Comparison of ENCODE assay signal across 22 cellular contexts in the genomic region with DNA sequence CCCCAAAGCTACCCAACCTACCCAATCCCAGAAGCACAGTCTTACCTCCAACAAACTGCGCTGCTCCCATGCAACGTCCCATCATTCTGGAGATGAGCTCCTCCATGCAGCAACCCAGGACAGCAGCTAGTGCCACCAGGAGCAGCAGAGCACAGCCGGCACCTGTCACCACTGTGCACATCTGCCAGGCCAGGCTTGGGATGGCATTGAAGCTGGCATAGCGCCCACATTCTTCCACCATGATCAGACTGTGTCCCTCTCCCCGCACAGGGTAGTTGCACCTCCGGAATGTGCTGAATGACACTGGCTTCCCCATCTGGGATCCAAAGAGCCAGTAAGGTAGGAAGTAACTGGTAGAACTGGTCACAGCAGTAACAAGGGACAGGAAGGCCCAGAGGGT. TPM values are rescaled to one million over a fixed set of nuclear protein-coding genes. Genes with fewer than 3 reads are reported as not detected.
A peak's percentile ranks its signal among the peaks of the same experiment; 100 is the strongest.
DNase-seq lines count a peak whose midpoint lies in the region; ATAC-seq and TF ChIP-seq lines count a peak whose summit lies in the region.
"Had no signal": no experiment of that assay in that cellular context is flagged by ENCODE, and none has a peak within 500 bp of the region (broad histone marks: within the 10 kb centered on the region; RNA-seq: fewer than 3 reads in every experiment).

No MANE protein-coding gene starts in this region.

- no peak overlapping the region for H3T11ph ChIP-seq in H9 (ENCODE audit: low read length)

- H3K18ac ChIP-seq in H9 (ENCODE audit: insufficient read length, low read depth, low read length) (no peak overlapping the region), IMR-90 (ENCODE audit: low read depth, low read length) (no peak overlapping the region)

- peaks cover 2% of the 10 kb centered on the region; the same call in 1 of the 2 replicates for H3K27me3 Mint-ChIP-seq in H9 (ENCODE audit: low read depth)
- no peaks in the 10 kb centered on the region for H3K27me3 Mint-ChIP-seq in activated CD8-positive, alpha-beta memory T cell treated with anti-CD3 and anti-CD28 coated beads, Interleukin-2, amount 10 ng/mL, durations not matched to agents 7 days and 5 days
- H3K27me3 Mint-ChIP-seq: CD4-positive, CD25-positive, alpha-beta regulatory T cell had no signal

- TF ChIP-seq CTCF in H9 (conservative IDR thresholded peaks at IDR 0.05) (no peak), IMR-90 (conservative IDR thresholded peaks at IDR 0.05; ENCODE audit: low read depth, low read length) (no peak), psoas muscle (IDR thresholded peaks at IDR 0.05) (no peak)

- H2BK12ac ChIP-seq in H9 (ENCODE audit: insufficient read length, low read depth, low read length), result no peak overlapping the region

- CTCF ChIA-PET in IMR-90 (lab: Yijun Ruan, JAX), result no interaction called here
- CTCF ChIA-PET in activated CD8-positive, alpha-beta memory T cell treated with anti-CD3 and anti-CD28 coated beads, Interleukin-2, amount 10 ng/mL, durations not matched to agents 7 days and 5 days (lab: Charles Lee), result no interaction called here

- H3K79me1 ChIP-seq in H9 (ENCODE audit: insufficient read depth, low read depth, low read length, poor library complexity, severe bottlenecking) (no peaks in the 10 kb centered on the region), IMR-90 (ENCODE audit: low read depth in 1 of 2, low read length in 2 of 2) (no peaks in the 10 kb centered on the region)

- no peak for DNase-seq in H9
- no peak for DNase-seq in IMR-90
- DNase-seq in glomerular visceral epithelial cell (ENCODE audit: extremely low spot score), result peak; percentile 1
- peak; percentile 45 to 62 for DNase-seq in psoas muscle
- DNase-seq in activated CD8-positive, alpha-beta memory T cell treated with anti-CD3 and anti-CD28 coated beads, Interleukin-2, amount 10 ng/mL, durations not matched to agents 7 days and 5 days, result no peak
- DNase-seq: ACHN; BE2C; C1 segment of cervical spinal cord; CD4-positive, CD25-positive, alpha-beta regulatory T cell; CD8-positive, alpha-beta memory T cell; COR-L47; DMS 273 treated with DMSO at 0.1 percent for 48 hours; DMS53; DND-41; EL; GOT3; H7 had no signal

- POLR2A ChIA-PET in IMR-90 (lab: Charles Lee; ENCODE audit: unreplicated experiment), result no interaction called here

- peaks cover 45 to 46% of the 10 kb centered on the region in 2 experiments for H3K4me1 Mint-ChIP-seq in H9
- no peaks in the 10 kb centered on the region for H3K4me1 Mint-ChIP-seq in activated CD8-positive, alpha-beta memory T cell treated with anti-CD3 and anti-CD28 coated beads, Interleukin-2, amount 10 ng/mL, durations not matched to agents 7 days and 5 days

- H2BK20ac ChIP-seq in H9 (ENCODE audit: low read depth, low read length, poor library complexity, severe bottlenecking), result no peak overlapping the region
- no peak overlapping the region for H2BK20ac ChIP-seq in IMR-90 (ENCODE audit: low read depth, low read length)

- TF ChIP-seq RAD21 in IMR-90 (IDR thresholded peaks at IDR 0.05; ENCODE audit: low read length), result no peak

- ATAC-seq in IMR-90 (ENCODE audit: low read depth) (no peak), psoas muscle (peak; percentile 37 to 93 (median 80)), GM21723 (IDR thresholded peaks at IDR 0.05; ENCODE audit: unreplicated experiment) (no peak), GM19397 (IDR thresholded peaks at IDR 0.05; ENCODE audit: unreplicated experiment) (no peak)
- no peak for ATAC-seq in activated CD8-positive, alpha-beta memory T cell treated with anti-CD3 and anti-CD28 coated beads, Interleukin-2, amount 10 ng/mL, durations not matched to agents 7 days and 5 days

- H3K79me2 ChIP-seq in H9 (ENCODE audit: insufficient read depth, low read length), result no peaks in the 10 kb centered on the region; the same call in 1 of the 2 replicates

- H2BK5ac ChIP-seq in H9 (ENCODE audit: insufficient read length, low read length), result no peak overlapping the region
- H2BK5ac ChIP-seq in IMR-90 (ENCODE audit: low read depth, low read length, poor library complexity, severe bottlenecking), result no peak overlapping the region

- no peak overlapping the region for H3K4me3 Mint-ChIP-seq in H9
- H3K4me3 Mint-ChIP-seq in activated CD8-positive, alpha-beta memory T cell treated with anti-CD3 and anti-CD28 coated beads, Interleukin-2, amount 10 ng/mL, durations not matched to agents 7 days and 5 days, result no peak overlapping the region
- H3K4me3 Mint-ChIP-seq: CD4-positive, CD25-positive, alpha-beta regulatory T cell; CD8-positive, alpha-beta memory T cell; IgD-negative memory B cell had no signal

- H4K91ac ChIP-seq in H9 (ENCODE audit: insufficient read length, low read depth, low read length), result no peak overlapping the region
- H4K91ac ChIP-seq in IMR-90 (ENCODE audit: insufficient read depth, low read depth, low read length), result no peak overlapping the region

- H3K4me2 ChIP-seq in H9 (ENCODE audit: insufficient read depth, insufficient read length, low read length) (no peak overlapping the region), IMR-90 (ENCODE audit: low read depth, low read length) (no peak overlapping the region)

- H3K9me3 Mint-ChIP-seq in H9, result no peaks in the 10 kb centered on the region
- no peaks in the 10 kb centered on the region for H3K9me3 Mint-ChIP-seq in activated CD8-positive, alpha-beta memory T cell treated with anti-CD3 and anti-CD28 coated beads, Interleukin-2, amount 10 ng/mL, durations not matched to agents 7 days and 5 days (ENCODE audit: low read depth)
- H3K9me3 Mint-ChIP-seq: CD4-positive, CD25-positive, alpha-beta regulatory T cell; IgD-negative memory B cell had no signal

- BruUV-seq in IMR-90 (replicated peaks; lab: Mats Ljungman, UMichigan), result no TSS peak

- H4K8ac ChIP-seq in H9 (replicated peaks; ENCODE audit: insufficient read length, low read depth, low read length) (no peak overlapping the region), IMR-90 (ENCODE audit: low read depth in 2 of 2, low read length in 2 of 2) (no peak overlapping the region)

- in situ Hi-C loops in IMR-90 (cut with MboI; ENCODE audit: low sequenced_read_pairs), result no loop called here

- intact Hi-C loops in IMR-90 (cut with micrococcal nuclease), result no loop called here
- intact Hi-C loops in psoas muscle (cut with DNase I), result no loop called here

- H2AK9ac ChIP-seq in IMR-90 (replicated peaks; ENCODE audit: low read depth, low read length, poor library complexity), result no peak overlapping the region

- H3K9ac ChIP-seq in H9 (ENCODE audit: extremely low read depth, insufficient read length, low read length), result no peak overlapping the region
- H3K9ac ChIP-seq in IMR-90 (ENCODE audit: low read depth, low read length), result no peak overlapping the region

- peaks cover 2% of the 10 kb centered on the region for H3K23me2 ChIP-seq in H9 (ENCODE audit: insufficient read length, low read depth, low read length, poor library complexity, severe bottlenecking)

- H3K4ac ChIP-seq in H9 (ENCODE audit: low read depth, low read length) (no peak overlapping the region), IMR-90 (ENCODE audit: low read depth, low read length) (no peak overlapping the region)

- no peaks in the 10 kb centered on the region for H3K9me1 ChIP-seq in IMR-90 (ENCODE audit: insufficient read depth, low read length)

- no peak overlapping the region for H3K56ac ChIP-seq in H9 (ENCODE audit: insufficient read length, low read depth, low read length)
- no peak overlapping the region for H3K56ac ChIP-seq in IMR-90 (ENCODE audit: extremely low read depth, insufficient read depth, low read length)

- H3K27me3 ChIP-seq in H9 (ENCODE audit: insufficient read depth, low read length), result no peaks in the 10 kb centered on the region
- peaks cover 6% of the 10 kb centered on the region for H3K27me3 ChIP-seq in IMR-90 (ENCODE audit: control insufficient read depth, insufficient read depth, low read length)
- H3K27me3 ChIP-seq in psoas muscle (ENCODE audit: insufficient read depth in 3 of 3, low read length in 2 of 3), result peaks cover 0 to 10% (median 0%) of the 10 kb centered on the region in 3 donors
- H3K27me3 ChIP-seq: BE2C had no signal

- H3K36me3 Mint-ChIP-seq in H9 (ENCODE audit: insufficient read depth in 1 of 3, low read depth in 3 of 3), result peaks cover 0 to 3% (median 0%) of the 10 kb centered on the region in 3 experiments; a peak in 1 of 7 replicates
- H3K36me3 Mint-ChIP-seq in activated CD8-positive, alpha-beta memory T cell treated with anti-CD3 and anti-CD28 coated beads, Interleukin-2, amount 10 ng/mL, durations not matched to agents 7 days and 5 days, result no peaks in the 10 kb centered on the region
- H3K36me3 Mint-ChIP-seq: CD4-positive, CD25-positive, alpha-beta regulatory T cell; CD8-positive, alpha-beta memory T cell; IgD-negative memory B cell had no signal

- H4K5ac ChIP-seq in H9 (ENCODE audit: insufficient read length, low read depth, low read length) (no peak overlapping the region), IMR-90 (ENCODE audit: low read depth, low read length) (no peak overlapping the region)

- H2BK15ac ChIP-seq in H9 (ENCODE audit: low read depth, low read length) (peak overlapping the region; percentile 65; the same call in 1 of the 2 replicates), IMR-90 (ENCODE audit: low read depth, low read length) (no peak overlapping the region)

- H3K14ac ChIP-seq in H9 (ENCODE audit: insufficient read depth, low read length) (peak overlapping the region; percentile 68; the same call in 1 of the 2 replicates), IMR-90 (replicated peaks; ENCODE audit: low read depth, low read length) (no peak overlapping the region)

- TF ChIP-seq POLR2A in IMR-90 (IDR thresholded peaks at IDR 0.05; ENCODE audit: low read depth, low read length), result no peak

- H2AFZ ChIP-seq in H9 (ENCODE audit: low read length) (no peak overlapping the region), IMR-90 (replicated peaks; ENCODE audit: low read length, poor library complexity) (peak overlapping the region; percentile 44)

- dilution Hi-C loops in IMR-90 (cut with HindIII; ENCODE audit: low sequenced_read_pairs, unreplicated experiment), result no loop called here

- no CpG with 5 or more reads among the region's 6 CpGs for WGBS in H9 (ENCODE audit: extremely low coverage, insufficient read length, low lambda C conversion rate)
- WGBS in IMR-90 (ENCODE audit: extremely low coverage in 2 of 2, insufficient read length in 1 of 2), 2 experiments, result 86% methylated on average over 3 of the region's 6 CpGs; no CpG with 5 or more reads in 1 of the 2 experiments
- 48 to 61% (median 57%) methylated on average over 5 to 6 of the region's 6 CpGs for WGBS in psoas muscle, 3 donors

- H2BK120ac ChIP-seq in H9 (ENCODE audit: low read depth, low read length, poor library complexity, severe bottlenecking), result no peak overlapping the region
- no peak overlapping the region for H2BK120ac ChIP-seq in IMR-90 (ENCODE audit: low read depth, low read length)

- H3K36me3 ChIP-seq in IMR-90 (ENCODE audit: control insufficient read depth, insufficient read depth, low read length) (no peaks in the 10 kb centered on the region), psoas muscle (ENCODE audit: insufficient read depth in 1 of 2, low read depth in 1 of 2) (no peaks in the 10 kb centered on the region)
- H3K36me3 ChIP-seq: BE2C had no signal

- no peaks in the 10 kb centered on the region for H4K20me1 ChIP-seq in H9 (ENCODE audit: control insufficient read depth, insufficient read depth, insufficient read length)
- no peaks in the 10 kb centered on the region for H4K20me1 ChIP-seq in IMR-90 (ENCODE audit: insufficient read depth, low read length)

- H2AK5ac ChIP-seq in H9 (ENCODE audit: insufficient read length, low read length) (peak overlapping the region; percentile 12), IMR-90 (ENCODE audit: low read depth, low read length) (no peak overlapping the region)

- H3K4me1 ChIP-seq in H9 (ENCODE audit: insufficient read depth, low read length) (peaks cover 19% of the 10 kb centered on the region), IMR-90 (ENCODE audit: control insufficient read depth, insufficient read depth, low read length) (no peaks in the 10 kb centered on the region), psoas muscle (peaks cover 15% of the 10 kb centered on the region)
- H3K4me1 ChIP-seq: BE2C had no signal

- no peak overlapping the region for H3K27ac ChIP-seq in H9 (ENCODE audit: insufficient read length, low read depth, low read length)
- H3K27ac ChIP-seq in IMR-90 (ENCODE audit: insufficient read depth, low read length), result no peak overlapping the region
- H3K27ac ChIP-seq in psoas muscle, result no peak overlapping the region

- H3K23ac ChIP-seq in H9 (ENCODE audit: insufficient read length, low read depth, low read length) (no peak overlapping the region), IMR-90 (ENCODE audit: low read depth, low read length) (no peak overlapping the region)

- H3K4me3 ChIP-seq in IMR-90 (ENCODE audit: insufficient read depth, low read depth, low read length) (no peak overlapping the region), psoas muscle (no peak overlapping the region)
- H3K4me3 ChIP-seq: GM12878 had no signal

- no peaks in the 10 kb centered on the region for H3K9me3 ChIP-seq in H9 (ENCODE audit: control insufficient read depth, low read depth, low read length)
- H3K9me3 ChIP-seq in IMR-90 (ENCODE audit: control insufficient read depth, insufficient read depth, low read length), result no peaks in the 10 kb centered on the region
- peaks cover 5% of the 10 kb centered on the region for H3K9me3 ChIP-seq in psoas muscle
- H3K9me3 ChIP-seq: BE2C had no signal

- no peak overlapping the region for H3K27ac Mint-ChIP-seq in H9
- H3K27ac Mint-ChIP-seq in activated CD8-positive, alpha-beta memory T cell treated with anti-CD3 and anti-CD28 coated beads, Interleukin-2, amount 10 ng/mL, durations not matched to agents 7 days and 5 days, result no peak overlapping the region
- H3K27ac Mint-ChIP-seq: CD4-positive, CD25-positive, alpha-beta regulatory T cell; CD8-positive, alpha-beta memory T cell; IgD-negative memory B cell had no signal

RNA-seq across cellular contexts. Expression of gene LHFPL1, which starts 8.8 kb away (rescaled TPM):
- total RNA-seq in H9 (2021) (1.2 and 1.6 TPM in 2 replicates), IMR-90 (2012; rRNA removed) (0.83 and 1.1 TPM in 2 replicates), psoas muscle (under 1 TPM in 3 of 4 donors, not detected in 1; 0.21 to 0.92 (median 0.30) TPM)
- polyA plus RNA-seq in IMR-90 (2012; rRNA removed) (0.29 and 0.32 TPM in 2 replicates), psoas muscle (under 1 TPM; 0.12 to 0.21 (median 0.13) TPM)
- polyA plus RNA-seq in IMR-90 (2012; cell fraction: cytosol; rRNA removed), result 0.18 and 0.22 TPM in 2 replicates
- 0.11 and 0.17 TPM in 2 replicates for polyA plus RNA-seq in IMR-90 (2012; cell fraction: nucleus; rRNA removed; ENCODE audit: low replicate concordance)
- under 1 TPM in 1 of 2 experiments, not detected in 1; 0.16 TPM for total RNA-seq in activated CD8-positive, alpha-beta memory T cell treated with anti-CD3 and anti-CD28 coated beads, Interleukin-2, amount 10 ng/mL, durations not matched to agents 7 days and 5 days
- total RNA-seq: G401 had no signal

Comparison
In these comparisons a context has a peak if more than half of its experiments do, and no peak if none do; other contexts are left out.
1. DNase-seq: peak in glomerular visceral epithelial cell (single experiment) and psoas muscle (2 of 2); none in H9 (single experiment), IMR-90 (single experiment) and activated CD8-positive, alpha-beta memory T cell treated with anti-CD3 and anti-CD28 coated beads, Interleukin-2, amount 10 ng/mL, durations not matched to agents 7 days and 5 days (single experiment).
2. ATAC-seq: peak in psoas muscle (4 of 4); none in IMR-90 (single experiment), GM21723 (single experiment), GM19397 (single experiment) and activated CD8-positive, alpha-beta memory T cell treated with anti-CD3 and anti-CD28 coated beads, Interleukin-2, amount 10 ng/mL, durations not matched to agents 7 days and 5 days (single experiment).